In the genomic region with DNA sequence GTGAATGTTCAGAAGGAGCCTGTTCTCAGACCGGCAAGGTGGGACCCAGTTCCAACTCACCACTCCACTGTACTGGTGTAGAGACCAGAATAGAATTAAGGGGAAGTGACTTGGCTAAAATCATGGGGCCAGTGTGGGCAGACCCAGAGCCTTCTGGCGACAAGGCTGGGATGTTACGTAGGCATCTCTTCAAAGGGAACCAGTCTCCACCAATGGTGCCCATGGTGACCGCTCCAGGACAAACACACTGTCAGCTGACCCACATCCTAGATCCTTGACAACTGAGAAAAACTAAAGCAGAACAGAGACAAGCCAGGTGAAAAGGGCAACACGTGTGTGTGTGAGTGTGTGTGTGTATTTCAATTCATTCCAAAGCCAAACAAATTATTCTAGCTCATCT, we compare ENCODE assay signal across 28 cellular contexts.
"Had no signal": no experiment of that assay in that cellular context is flagged by ENCODE, and none has a peak within 500 bp of the region (broad histone marks: within the 10 kb centered on the region; RNA-seq: fewer than 3 reads in every experiment).

No MANE protein-coding gene starts in this region.

- ATAC-seq: activated CD8-positive, alpha-beta T cell treated with anti-CD3 and anti-CD28 coated beads for 36 hours; activated naive CD8-positive, alpha-beta T cell treated with anti-CD3 and anti-CD28 coated beads, Interleukin-2, amount 50 U/mL, for 24 hours; activated T-cell treated with anti-CD3 and anti-CD28 coated beads, Interleukin-2, amount 50 U/mL, for 4 hours; foreskin keratinocyte; left colon; mucosa of descending colon; stimulated activated memory B cell treated with anti-CD40 and anti-IgM and Interleukin-4, amounts not matched to agents 10 μg/mL and 1 μg/mL and 100 μg/mL, for 72 hours; stimulated activated naive CD8-positive, alpha-beta T cell treated with anti-CD3 and anti-CD28 coated beads, Interleukin-15, amount 100 ng/mL, for 72 hours had no signal

- H3K4me3 ChIP-seq: esophagus muscularis mucosa, mucosa of descending colon, skin epidermis, vagina had no signal

- H3K4me1 Mint-ChIP-seq: activated naive CD4-positive, alpha-beta T cell treated with anti-CD3 and anti-CD28 coated beads, Interleukin-2, amount 50 U/mL, for 24 hours; activated naive CD8-positive, alpha-beta T cell treated with anti-CD3 and anti-CD28 coated beads, Interleukin-2, amount 50 U/mL, for 24 hours; central memory CD8-positive, alpha-beta T cell; stimulated activated memory B cell treated with anti-CD40 and anti-IgM and Interleukin-4, amounts not matched to agents 10 μg/mL and 1 μg/mL and 100 μg/mL, for 72 hours; stimulated activated naive CD8-positive, alpha-beta T cell treated with anti-CD3 and anti-CD28 coated beads, Interleukin-15, amount 100 ng/mL, for 72 hours had no signal

- H3K36me3 ChIP-seq: esophagus muscularis mucosa, neutrophil, vagina had no signal

- H3K4me3 Mint-ChIP-seq: activated CD8-positive, alpha-beta T cell treated with anti-CD3 and anti-CD28 coated beads for 36 hours; activated naive CD4-positive, alpha-beta T cell treated with anti-CD3 and anti-CD28 coated beads, Interleukin-2, amount 50 U/mL, for 24 hours; activated naive CD8-positive, alpha-beta T cell treated with anti-CD3 and anti-CD28 coated beads, Interleukin-2, amount 50 U/mL, for 24 hours; activated T-cell treated with anti-CD3 and anti-CD28 coated beads, Interleukin-2, amount 50 U/mL, for 4 hours; central memory CD8-positive, alpha-beta T cell; dendritic cell treated with granulocyte-macrophage colony-stimulating factor and Interleukin-4, amounts not matched to agents 40 ng/mL and 50 ng/mL, for 4 days; nephron progenitor cell; stimulated activated memory B cell treated with anti-CD40 and anti-IgM and Interleukin-4, amounts not matched to agents 10 μg/mL and 1 μg/mL and 100 μg/mL, for 72 hours; stimulated activated naive CD8-positive, alpha-beta T cell treated with anti-CD3 and anti-CD28 coated beads, Interleukin-15, amount 100 ng/mL, for 72 hours; T-helper 1 cell treated with Interleukin-12 subunit alpha and Interleukin-12 subunit beta and Interleukin-4 antibody, amounts not matched to agents 30 μg/mL and 1 μg/mL, for 36 hours; type B pancreatic cell had no signal

- H3K27ac ChIP-seq: esophagus muscularis mucosa, foreskin keratinocyte, neutrophil, skin epidermis, vagina had no signal

- H3K4me1 ChIP-seq: foreskin keratinocyte, vagina had no signal

- H3K27me3 ChIP-seq: esophagus muscularis mucosa, foreskin keratinocyte, vagina had no signal

- DNase-seq: activated CD4-positive, alpha-beta T cell treated with anti-CD3 and anti-CD28 coated beads, Interleukin-2, amount 50 U/mL, for 1 hour; activated CD8-positive, alpha-beta T cell treated with anti-CD3 and anti-CD28 coated beads for 36 hours; activated naive CD8-positive, alpha-beta T cell treated with anti-CD3 and anti-CD28 coated beads, Interleukin-2, amount 50 U/mL, for 24 hours; activated T-cell treated with anti-CD3 and anti-CD28 coated beads, Interleukin-2, amount 50 U/mL, for 4 hours; amygdala; effector CD4-positive, alpha-beta T cell; foreskin keratinocyte; left colon; mucosa of descending colon; nephron progenitor cell; stimulated activated CD4-positive, alpha-beta T cell treated with anti-CD3 and anti-CD28 coated beads, Interleukin-12 subunit alpha, Interleukin-12 subunit beta, amount 100 ng/mL, for 4 hours; stimulated activated CD4-positive, alpha-beta T cell treated with anti-CD3 and anti-CD28 coated beads, Interleukin-4, amount 100 ng/mL, for 1 hour; stimulated activated naive CD8-positive, alpha-beta T cell treated with anti-CD3 and anti-CD28 coated beads, Interleukin-15, amount 100 ng/mL, for 72 hours; substantia nigra; SW 1271; T-helper 9 cell had no signal

- H3K9me3 ChIP-seq: esophagus muscularis mucosa, mucosa of descending colon, neutrophil, vagina had no signal

- H3K36me3 Mint-ChIP-seq: activated naive CD4-positive, alpha-beta T cell treated with anti-CD3 and anti-CD28 coated beads, Interleukin-2, amount 50 U/mL, for 24 hours; stimulated activated memory B cell treated with anti-CD40 and anti-IgM and Interleukin-4, amounts not matched to agents 10 μg/mL and 1 μg/mL and 100 μg/mL, for 72 hours; type B pancreatic cell; WTC11 had no signal

- H3K27ac Mint-ChIP-seq: activated CD8-positive, alpha-beta T cell treated with anti-CD3 and anti-CD28 coated beads for 36 hours; activated naive CD4-positive, alpha-beta T cell treated with anti-CD3 and anti-CD28 coated beads, Interleukin-2, amount 50 U/mL, for 24 hours; activated naive CD8-positive, alpha-beta T cell treated with anti-CD3 and anti-CD28 coated beads, Interleukin-2, amount 50 U/mL, for 24 hours; activated T-helper 2 cell treated with anti-CD3 and anti-CD28 coated beads, Interferon-gamma antibody, Interleukin-2, Interleukin-4, amounts not matched to agents 10 μg/mL and 5 μg/mL and 100 μg/mL, durations not matched to agents 14 hours and 24 hours and 36 hours; stimulated activated memory B cell treated with anti-CD40 and anti-IgM and Interleukin-4, amounts not matched to agents 10 μg/mL and 1 μg/mL and 100 μg/mL, for 72 hours; stimulated activated naive CD8-positive, alpha-beta T cell treated with anti-CD3 and anti-CD28 coated beads, Interleukin-15, amount 100 ng/mL, for 72 hours; T-helper 1 cell treated with Interleukin-12 subunit alpha and Interleukin-12 subunit beta and Interleukin-4 antibody, amounts not matched to agents 30 μg/mL and 1 μg/mL, for 36 hours; type B pancreatic cell; WTC11 had no signal

- H3K9me3 Mint-ChIP-seq: activated CD8-positive, alpha-beta T cell treated with anti-CD3 and anti-CD28 coated beads for 36 hours; activated naive CD4-positive, alpha-beta T cell treated with anti-CD3 and anti-CD28 coated beads, Interleukin-2, amount 50 U/mL, for 24 hours; activated naive CD8-positive, alpha-beta T cell treated with anti-CD3 and anti-CD28 coated beads, Interleukin-2, amount 50 U/mL, for 24 hours; activated T-cell treated with anti-CD3 and anti-CD28 coated beads, Interleukin-2, amount 50 U/mL, for 4 hours; activated T-helper 2 cell treated with anti-CD3 and anti-CD28 coated beads, Interferon-gamma antibody, Interleukin-2, Interleukin-4, amounts not matched to agents 10 μg/mL and 5 μg/mL and 100 μg/mL, durations not matched to agents 14 hours and 24 hours and 36 hours; central memory CD8-positive, alpha-beta T cell; dendritic cell treated with granulocyte-macrophage colony-stimulating factor and Interleukin-4, amounts not matched to agents 40 ng/mL and 50 ng/mL, for 4 days; nephron progenitor cell; stimulated activated memory B cell treated with anti-CD40 and anti-IgM and Interleukin-4, amounts not matched to agents 10 μg/mL and 1 μg/mL and 100 μg/mL, for 72 hours; stimulated activated naive CD8-positive, alpha-beta T cell treated with anti-CD3 and anti-CD28 coated beads, Interleukin-15, amount 100 ng/mL, for 72 hours; T-helper 1 cell treated with Interleukin-12 subunit alpha and Interleukin-12 subunit beta and Interleukin-4 antibody, amounts not matched to agents 30 μg/mL and 1 μg/mL, for 36 hours; type B pancreatic cell; WTC11 had no signal

- H3K27me3 Mint-ChIP-seq: activated naive CD8-positive, alpha-beta T cell treated with anti-CD3 and anti-CD28 coated beads, Interleukin-2, amount 50 U/mL, for 24 hours; central memory CD8-positive, alpha-beta T cell; stimulated activated memory B cell treated with anti-CD40 and anti-IgM and Interleukin-4, amounts not matched to agents 10 μg/mL and 1 μg/mL and 100 μg/mL, for 72 hours; stimulated activated naive CD8-positive, alpha-beta T cell treated with anti-CD3 and anti-CD28 coated beads, Interleukin-15, amount 100 ng/mL, for 72 hours; type B pancreatic cell had no signal
